ENCODE assay signal across 21 cellular contexts in the genomic region with DNA sequence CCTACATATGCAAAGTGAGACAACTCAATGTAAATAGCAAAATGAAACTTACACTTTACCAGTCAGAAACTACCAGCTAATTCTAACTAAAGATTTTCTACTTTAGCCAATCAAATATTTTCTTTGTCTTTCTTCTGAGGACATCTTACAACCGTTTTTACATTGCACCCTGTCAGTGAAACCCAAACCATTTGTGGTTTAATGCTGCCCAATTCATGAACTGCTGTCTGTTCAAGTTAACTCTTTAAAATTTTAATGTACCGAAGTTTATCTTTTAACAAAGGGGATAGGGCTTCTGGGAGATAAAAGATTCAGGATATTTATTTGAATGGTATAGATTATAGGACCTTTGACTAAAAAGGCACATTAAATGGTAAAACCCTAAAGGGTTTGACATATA.
"Had no signal": no experiment of that assay in that cellular context is flagged by ENCODE, and none has a peak within 500 bp of the region (broad histone marks: within the 10 kb centered on the region; RNA-seq: fewer than 3 reads in every experiment).

No MANE protein-coding gene starts in this region.

- H3K27ac Mint-ChIP-seq: dendritic cell treated with granulocyte-macrophage colony-stimulating factor and Interleukin-4, amounts not matched to agents 40 ng/mL and 50 ng/mL, for 4 days; effector memory CD8-positive, alpha-beta T cell; immature natural killer cell had no signal

- H3K27me3 Mint-ChIP-seq: dendritic cell treated with granulocyte-macrophage colony-stimulating factor and Interleukin-4, amounts not matched to agents 40 ng/mL and 50 ng/mL, for 4 days had no signal

- H3K9me3 Mint-ChIP-seq: dendritic cell treated with granulocyte-macrophage colony-stimulating factor and Interleukin-4, amounts not matched to agents 40 ng/mL and 50 ng/mL, for 4 days; effector memory CD8-positive, alpha-beta T cell; immature natural killer cell had no signal

- H3K79me2 ChIP-seq: hepatocyte had no signal

- H3K4me1 Mint-ChIP-seq: immature natural killer cell had no signal

- H3K4me3 ChIP-seq: esophagus muscularis mucosa, gastroesophageal sphincter, heart left ventricle, hepatocyte, lower lobe of right lung had no signal

- H3K36me3 Mint-ChIP-seq: immature natural killer cell had no signal

- H3K4me2 ChIP-seq: hepatocyte had no signal

- H2AFZ ChIP-seq: hepatocyte had no signal

- ATAC-seq: effector memory CD8-positive, alpha-beta T cell; foreskin keratinocyte; gastroesophageal sphincter; heart left ventricle; left colon; left lobe of liver; left ventricle myocardium superior; lower lobe of right lung had no signal

- H3K4me3 Mint-ChIP-seq: dendritic cell treated with granulocyte-macrophage colony-stimulating factor and Interleukin-4, amounts not matched to agents 40 ng/mL and 50 ng/mL, for 4 days; effector memory CD8-positive, alpha-beta T cell; immature natural killer cell had no signal

- H3K9me3 ChIP-seq: esophagus muscularis mucosa, gastroesophageal sphincter, heart left ventricle, lower lobe of right lung had no signal

- H3K4me1 ChIP-seq: esophagus muscularis mucosa, foreskin keratinocyte, gastroesophageal sphincter, lower lobe of right lung had no signal

- H3K36me3 ChIP-seq: esophagus muscularis mucosa, gastroesophageal sphincter, heart left ventricle, lower lobe of right lung had no signal

- H3K27ac ChIP-seq: esophagus muscularis mucosa, foreskin keratinocyte, gastroesophageal sphincter, heart left ventricle, hepatocyte, lower lobe of right lung had no signal

- H3K27me3 ChIP-seq: esophagus muscularis mucosa, gastroesophageal sphincter, heart left ventricle, hepatocyte had no signal

- DNase-seq: cortex of kidney; effector CD8-positive, alpha-beta T cell; effector memory CD8-positive, alpha-beta T cell; endodermal cell; foreskin keratinocyte; heart left ventricle; hypothalamus; immature natural killer cell; islet precursor cell; kidney; kidney glomerular epithelial cell; left colon; left ventricle myocardium superior; lower lobe of right lung; mesenchymal stem cell; midbrain had no signal
